Comparison of ENCODE assay signal across 1 cellular context in genomic region chr15:73942751-73943270, GRCh38.
TF ChIP-seq lines count a peak whose summit lies in the region.

No MANE protein-coding gene starts in this region.

TF ChIP-seq in IMR-90, 13 proteins besides CTCF, POLR2A, EP300 and RAD21:
- TF ChIP-seq MAFK (IDR thresholded peaks at IDR 0.05; ENCODE audit: low read depth, low read length) (no peak), MAZ (IDR thresholded peaks at IDR 0.05; ENCODE audit: borderline replicate concordance, low read depth, low read length) (no peak), NFE2L2 (IDR thresholded peaks at IDR 0.05; ENCODE audit: low read depth, low read length) (no peak)
